Comparison of ENCODE assay signal across 8 cellular contexts in genomic region chr12:54016478-54016964, GRCh38. TPM values are rescaled to one million over a fixed set of nuclear protein-coding genes. Genes with fewer than 3 reads are reported as not detected.
DNase-seq lines count a peak whose midpoint lies in the region; ATAC-seq and FAIRE-seq lines count a peak whose summit lies in the region.

No MANE protein-coding gene starts in this region.

- peaks cover 45 to 58% (median 45%) of the 10 kb centered on the region in 3 donors for H3K4me1 ChIP-seq in skeletal muscle tissue (ENCODE audit: control insufficient read depth in 3 of 3, insufficient read depth in 3 of 3, low read length in 3 of 3)
- peaks cover 21% of the 10 kb centered on the region for H3K4me1 ChIP-seq in effector memory CD4-positive, alpha-beta T cell (ENCODE audit: control insufficient read depth, insufficient read depth, low read length, poor library complexity, severe bottlenecking)

- peak; percentile 39 for DNase-seq in NCI-H2196 treated with DMSO at 0.1 percent for 48 hours (lab: John Stamatoyannopoulos, UW; ENCODE audit: unreplicated experiment)
- DNase-seq in cerebellar cortex (ENCODE audit: low spot score), result peak; percentile 81
- DNase-seq in AML-193 (lab: John Stamatoyannopoulos, UW), result no peak
- DNase-seq in activated CD4-positive, alpha-beta T cell treated with anti-CD3 and anti-CD28 coated beads, Interleukin-2, amount 50 U/mL, for 1 hour, result no peak
- no peak for DNase-seq in effector memory CD4-positive, alpha-beta T cell

- no peaks in the 10 kb centered on the region for H3K27me3 ChIP-seq in skeletal muscle tissue (ENCODE audit: control insufficient read depth in 3 of 3, insufficient read depth in 3 of 3, low read length in 3 of 3)
- peaks cover 77% of the 10 kb centered on the region for H3K27me3 ChIP-seq in effector memory CD4-positive, alpha-beta T cell (replicated peaks; ENCODE audit: control insufficient read depth, insufficient read depth, low read length, poor library complexity, severe bottlenecking)

- H3K9ac ChIP-seq in skeletal muscle tissue (ENCODE audit: low read depth in 1 of 3, low read length in 3 of 3), result peak overlapping the region; percentile 74 to 98 (median 90)

- peak overlapping the region; percentile 99 for H3K27ac ChIP-seq in skeletal muscle tissue (ENCODE audit: low read depth, low read length)
- no peak overlapping the region for H3K27ac ChIP-seq in effector memory CD4-positive, alpha-beta T cell (ENCODE audit: insufficient read depth, low read length, poor library complexity, severe bottlenecking)

- no peak for ATAC-seq in GM19467 (IDR thresholded peaks at IDR 0.05; ENCODE audit: unreplicated experiment)

- H3K9me3 ChIP-seq in skeletal muscle tissue (ENCODE audit: control insufficient read depth in 3 of 3, low read length in 3 of 3), result no peaks in the 10 kb centered on the region
- no peaks in the 10 kb centered on the region for H3K9me3 ChIP-seq in effector memory CD4-positive, alpha-beta T cell (ENCODE audit: control insufficient read depth, low read length)

- peak overlapping the region; percentile 79 to 85 (median 84) for H3K4me3 ChIP-seq in skeletal muscle tissue (ENCODE audit: low read length in 3 of 3)
- no peak overlapping the region for H3K4me3 ChIP-seq in effector memory CD4-positive, alpha-beta T cell (ENCODE audit: insufficient read depth, low read depth, low read length, poor library complexity, severe bottlenecking)

- peak; percentile 97 for FAIRE-seq in G401.6 (lab: Jason Lieb, UNC)

- no peaks in the 10 kb centered on the region for H3K36me3 ChIP-seq in skeletal muscle tissue (ENCODE audit: control insufficient read depth in 3 of 3, insufficient read depth in 3 of 3, low read length in 3 of 3)
- H3K36me3 ChIP-seq in effector memory CD4-positive, alpha-beta T cell (ENCODE audit: control insufficient read depth, insufficient read depth, low read length), result no peaks in the 10 kb centered on the region

RNA-seq across cellular contexts. Expression of gene HOXC8, which starts 7.7 kb away (rescaled TPM):
- total RNA-seq in skeletal muscle tissue, result 0.52 TPM

RNA-seq across cellular contexts. Expression of gene HOXC6, which starts 11.7 kb away (rescaled TPM):
- total RNA-seq in skeletal muscle tissue, result 2.6 TPM

RNA-seq across cellular contexts. Expression of gene HOXC5, which starts 16.3 kb away (rescaled TPM):
- 0.52 TPM for total RNA-seq in skeletal muscle tissue

RNA-seq across cellular contexts. Expression of gene HOXC9, which starts 16.6 kb away (rescaled TPM):
- total RNA-seq in skeletal muscle tissue, result 4.2 TPM

RNA-seq across cellular contexts. Expression of gene HOXC10, which starts 31.6 kb away (rescaled TPM):
- total RNA-seq in skeletal muscle tissue, result 3.7 TPM

Comparison
In these comparisons a context has a peak if more than half of its experiments do, and no peak if none do; other contexts are left out.
1. DNase-seq: peak in NCI-H2196 treated with DMSO at 0.1 percent for 48 hours (single experiment) and cerebellar cortex (single experiment); none in AML-193 (0 of 2), activated CD4-positive, alpha-beta T cell treated with anti-CD3 and anti-CD28 coated beads, Interleukin-2, amount 50 U/mL, for 1 hour (single experiment) and effector memory CD4-positive, alpha-beta T cell (0 of 3).